18 cellular contexts compared by ENCODE assay signal in the genomic region with DNA sequence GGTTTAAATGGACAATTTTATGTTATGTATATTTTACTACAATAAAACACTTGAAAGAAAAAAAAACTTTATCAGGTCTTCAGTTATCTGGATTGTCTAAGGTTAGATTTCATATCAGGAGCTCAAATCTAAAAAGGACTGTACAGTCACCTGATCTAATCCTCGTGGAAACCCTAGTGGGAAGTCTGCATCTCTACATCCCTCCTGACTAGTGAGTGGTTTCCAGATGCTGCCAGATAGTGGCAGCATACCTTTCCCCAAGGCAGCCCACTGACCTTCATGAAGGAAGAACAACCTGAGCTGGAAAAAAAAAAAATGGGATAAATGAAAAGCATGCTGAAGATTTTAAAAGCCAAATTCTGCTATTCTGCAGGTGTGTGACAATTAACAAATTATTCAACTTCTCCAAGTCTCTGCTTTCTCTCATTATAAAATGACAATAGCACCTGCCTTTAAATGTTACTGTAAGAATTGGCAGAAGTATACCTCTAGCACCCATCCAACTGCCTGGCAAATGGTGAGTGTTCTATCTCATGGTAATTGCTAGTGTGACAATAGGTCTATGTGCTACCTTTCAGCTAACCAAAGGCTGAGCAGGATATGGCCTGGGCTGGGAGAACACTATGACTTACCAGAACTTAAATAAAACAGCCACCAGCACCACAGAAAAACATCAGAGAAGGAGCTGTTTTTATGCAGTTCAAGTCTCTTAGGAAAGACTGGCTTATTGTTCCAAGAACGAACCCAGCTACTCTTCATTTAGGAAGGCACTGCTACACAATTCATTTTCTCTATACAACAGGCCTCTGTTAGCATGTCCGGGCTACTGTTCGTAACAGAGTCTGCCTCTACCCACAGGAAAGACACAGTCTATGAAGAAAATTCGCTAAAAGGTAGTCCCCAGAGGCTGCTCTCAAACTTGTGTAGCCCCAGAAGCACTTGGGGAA. TPM values are rescaled to one million over a fixed set of nuclear protein-coding genes. Genes with fewer than 3 reads are reported as not detected.
DNase-seq lines count a peak whose midpoint lies in the region; ATAC-seq and TF ChIP-seq lines count a peak whose summit lies in the region.
"Had no signal": no experiment of that assay in that cellular context is flagged by ENCODE, and none has a peak within 500 bp of the region (broad histone marks: within the 10 kb centered on the region; RNA-seq: fewer than 3 reads in every experiment).

No MANE protein-coding gene starts in this region.

- no peaks in the 10 kb centered on the region for H3K9me3 ChIP-seq in body of pancreas
- H3K9me3 ChIP-seq: colonic mucosa, upper lobe of left lung had no signal

- peak; percentile 9 for TF ChIP-seq CTCF in brain microvascular endothelial cell (IDR thresholded peaks at IDR 0.05; ENCODE audit: low read depth, low read length, missing control alignments)
- no peak for TF ChIP-seq CTCF in osteocyte (IDR thresholded peaks at IDR 0.05)
- no peak for TF ChIP-seq CTCF in body of pancreas (IDR thresholded peaks at IDR 0.05)

- intact Hi-C loops in activated CD4-positive, alpha-beta T cell treated with anti-CD3 and anti-CD28 coated beads, Interleukin-2, amount 10 ng/mL, durations not matched to agents 24 days and 14 days (cut with micrococcal nuclease) = no loop called here
- intact Hi-C loops in body of pancreas (cut with DNase I) = no loop called here

- WGBS in body of pancreas, 2 donors = 66 to 80% methylated on average over 5 of the region's 5 CpGs

- H3K9me3 Mint-ChIP-seq in activated CD4-positive, alpha-beta T cell treated with anti-CD3 and anti-CD28 coated beads, Interleukin-2, amount 10 ng/mL, durations not matched to agents 24 days and 14 days = peaks cover 7% of the 10 kb centered on the region
- peaks cover 8% of the 10 kb centered on the region for H3K9me3 Mint-ChIP-seq in activated CD4-positive, alpha-beta T cell treated with anti-CD3 and anti-CD28 coated beads, Interleukin-2, amount 10 ng/mL, durations not matched to agents 7 days and 5 days
- H3K9me3 Mint-ChIP-seq in osteocyte (ENCODE audit: unreplicated experiment) = peaks cover 7% of the 10 kb centered on the region
- H3K9me3 Mint-ChIP-seq: natural killer cell treated with Interleukin-12 subunit alpha and Interleukin-12 subunit beta and Interleukin-15 and Interleukin-18, amount 100 ng/mL, for 72 hours had no signal

- no peaks in the 10 kb centered on the region for H3K27me3 Mint-ChIP-seq in activated CD4-positive, alpha-beta T cell treated with anti-CD3 and anti-CD28 coated beads, Interleukin-2, amount 10 ng/mL, durations not matched to agents 24 days and 14 days
- H3K27me3 Mint-ChIP-seq in activated CD4-positive, alpha-beta T cell treated with anti-CD3 and anti-CD28 coated beads, Interleukin-2, amount 10 ng/mL, durations not matched to agents 7 days and 5 days = no peaks in the 10 kb centered on the region
- no peaks in the 10 kb centered on the region for H3K27me3 Mint-ChIP-seq in osteocyte (ENCODE audit: unreplicated experiment)
- H3K27me3 Mint-ChIP-seq: activated naive CD4-positive, alpha-beta T cell treated with anti-CD3 and anti-CD28 coated beads, Interleukin-2, amount 10 ng/mL, durations not matched to agents 7 days and 5 days; natural killer cell treated with Interleukin-12 subunit alpha and Interleukin-12 subunit beta and Interleukin-15 and Interleukin-18, amount 100 ng/mL, for 72 hours had no signal

- no peaks in the 10 kb centered on the region for H3K27me3 ChIP-seq in brain microvascular endothelial cell (replicated peaks)
- no peaks in the 10 kb centered on the region for H3K27me3 ChIP-seq in body of pancreas
- H3K27me3 ChIP-seq: colonic mucosa, spleen, upper lobe of left lung had no signal

- H3K4me1 Mint-ChIP-seq in activated CD4-positive, alpha-beta T cell treated with anti-CD3 and anti-CD28 coated beads, Interleukin-2, amount 10 ng/mL, durations not matched to agents 24 days and 14 days = peaks cover 19% of the 10 kb centered on the region
- H3K4me1 Mint-ChIP-seq in activated CD4-positive, alpha-beta T cell treated with anti-CD3 and anti-CD28 coated beads, Interleukin-2, amount 10 ng/mL, durations not matched to agents 7 days and 5 days = peaks cover 29% of the 10 kb centered on the region
- H3K4me1 Mint-ChIP-seq in osteocyte (ENCODE audit: unreplicated experiment) = peaks cover 9% of the 10 kb centered on the region

- H3K4me3 Mint-ChIP-seq in activated CD4-positive, alpha-beta T cell treated with anti-CD3 and anti-CD28 coated beads, Interleukin-2, amount 10 ng/mL, durations not matched to agents 24 days and 14 days = no peak overlapping the region
- no peak overlapping the region for H3K4me3 Mint-ChIP-seq in activated CD4-positive, alpha-beta T cell treated with anti-CD3 and anti-CD28 coated beads, Interleukin-2, amount 10 ng/mL, durations not matched to agents 7 days and 5 days
- H3K4me3 Mint-ChIP-seq in osteocyte (ENCODE audit: unreplicated experiment) = no peak overlapping the region
- H3K4me3 Mint-ChIP-seq: activated naive CD4-positive, alpha-beta T cell treated with anti-CD3 and anti-CD28 coated beads, Interleukin-2, amount 10 ng/mL, durations not matched to agents 7 days and 5 days; natural killer cell treated with Interleukin-12 subunit alpha and Interleukin-12 subunit beta and Interleukin-15 and Interleukin-18, amount 100 ng/mL, for 72 hours had no signal

- TF ChIP-seq POLR2A in body of pancreas (IDR thresholded peaks at IDR 0.05) = no peak

- no peak overlapping the region for H3K27ac ChIP-seq in brain microvascular endothelial cell
- no peak overlapping the region for H3K27ac ChIP-seq in body of pancreas
- H3K27ac ChIP-seq: colonic mucosa, spleen, upper lobe of left lung had no signal

- DNase-seq in activated CD4-positive, alpha-beta T cell treated with anti-CD3 and anti-CD28 coated beads, Interleukin-2, amount 10 ng/mL, durations not matched to agents 24 days and 14 days = no peak
- no peak for DNase-seq in activated CD4-positive, alpha-beta T cell treated with anti-CD3 and anti-CD28 coated beads, Interleukin-2, amount 10 ng/mL, durations not matched to agents 7 days and 5 days
- DNase-seq in NCI-H69 (lab: John Stamatoyannopoulos, UW) (peak; percentile 4), brain microvascular endothelial cell (no peak), osteocyte (ENCODE audit: extremely low spot score, unreplicated experiment) (no peak), body of pancreas (no peak)
- DNase-seq: ACHN; activated CD4-positive, alpha-beta T cell treated with anti-CD3 and anti-CD28 coated beads, Interleukin-2, amount 50 U/mL, for 4 hours; activated naive CD4-positive, alpha-beta T cell treated with anti-CD3 and anti-CD28 coated beads, Interleukin-2, amount 10 ng/mL, durations not matched to agents 7 days and 5 days; colonic mucosa; DMS79 treated with DMSO at 0.1 percent for 48 hours; KBM-7; NK-92 treated with Interleukin-12 subunit alpha and Interleukin-12 subunit beta, amount 100 ng/mL, for 24 hours; spleen; upper lobe of left lung had no signal

- H3K4me1 ChIP-seq in body of pancreas = peaks cover 9% of the 10 kb centered on the region
- H3K4me1 ChIP-seq: colonic mucosa had no signal

- H3K36me3 ChIP-seq in brain microvascular endothelial cell (replicated peaks) (no peaks in the 10 kb centered on the region), body of pancreas (replicated peaks in 1 of 2; ENCODE audit: insufficient read depth in 1 of 2, low read depth in 2 of 2) (peaks cover 0 to 3% of the 10 kb centered on the region in 2 donors)
- H3K36me3 ChIP-seq: colonic mucosa, upper lobe of left lung had no signal

- POLR2A ChIA-PET in activated CD4-positive, alpha-beta T cell treated with anti-CD3 and anti-CD28 coated beads, Interleukin-2, amount 10 ng/mL, durations not matched to agents 7 days and 5 days (lab: Charles Lee) = no interaction called here

- H3K27ac Mint-ChIP-seq in activated CD4-positive, alpha-beta T cell treated with anti-CD3 and anti-CD28 coated beads, Interleukin-2, amount 10 ng/mL, durations not matched to agents 24 days and 14 days = peak overlapping the region; percentile 48
- no peak overlapping the region for H3K27ac Mint-ChIP-seq in activated CD4-positive, alpha-beta T cell treated with anti-CD3 and anti-CD28 coated beads, Interleukin-2, amount 10 ng/mL, durations not matched to agents 7 days and 5 days
- H3K27ac Mint-ChIP-seq in osteocyte (ENCODE audit: unreplicated experiment) = peak overlapping the region; percentile 48
- H3K27ac Mint-ChIP-seq: activated naive CD4-positive, alpha-beta T cell treated with anti-CD3 and anti-CD28 coated beads, Interleukin-2, amount 10 ng/mL, durations not matched to agents 7 days and 5 days had no signal

- no peak for ATAC-seq in body of pancreas
- no peak for ATAC-seq in HG03045 (IDR thresholded peaks at IDR 0.05; ENCODE audit: unreplicated experiment)
- no peak for ATAC-seq in HG03457 (IDR thresholded peaks at IDR 0.05; ENCODE audit: unreplicated experiment)

- in situ Hi-C loops in brain microvascular endothelial cell (cut with HindIII; ENCODE audit: low pct_ligation_motif_present, low sequenced_read_pairs) = no loop called here

- peaks cover 44% of the 10 kb centered on the region for H3K36me3 Mint-ChIP-seq in activated CD4-positive, alpha-beta T cell treated with anti-CD3 and anti-CD28 coated beads, Interleukin-2, amount 10 ng/mL, durations not matched to agents 24 days and 14 days (ENCODE audit: low read depth)
- peaks cover 31% of the 10 kb centered on the region for H3K36me3 Mint-ChIP-seq in activated CD4-positive, alpha-beta T cell treated with anti-CD3 and anti-CD28 coated beads, Interleukin-2, amount 10 ng/mL, durations not matched to agents 7 days and 5 days (ENCODE audit: low read depth)
- H3K36me3 Mint-ChIP-seq in osteocyte (ENCODE audit: unreplicated experiment) = peaks cover 14% of the 10 kb centered on the region

- no peak overlapping the region for H3K4me3 ChIP-seq in brain microvascular endothelial cell (ENCODE audit: low read depth, low read length)
- no peak overlapping the region for H3K4me3 ChIP-seq in body of pancreas
- H3K4me3 ChIP-seq: colonic mucosa, spleen, upper lobe of left lung had no signal

- CTCF ChIA-PET in activated CD4-positive, alpha-beta T cell treated with anti-CD3 and anti-CD28 coated beads, Interleukin-2, amount 10 ng/mL, durations not matched to agents 7 days and 5 days (lab: Charles Lee) = interaction anchor here (1.6 kb wide), 1 partner anchor 9 kb away, joined by 4 read pairs; no protein-coding TSS in a partner anchor

RNA-seq across cellular contexts. Expression of a gene that starts 8.6 kb away (rescaled TPM):
- total RNA-seq in activated CD4-positive, alpha-beta T cell treated with anti-CD3 and anti-CD28 coated beads, Interleukin-2, amount 10 ng/mL, durations not matched to agents 24 days and 14 days = 69.3 and 78.5 TPM in 2 replicates
- 10 to 100 TPM; 52.7 to 54.9 TPM for total RNA-seq in activated CD4-positive, alpha-beta T cell treated with anti-CD3 and anti-CD28 coated beads, Interleukin-2, amount 10 ng/mL, durations not matched to agents 7 days and 5 days
- total RNA-seq in osteocyte (59.9 and 62.4 TPM in 2 replicates), body of pancreas (10 to 100 TPM; 28.5 to 44.2 TPM)
